17 cellular contexts compared by ENCODE assay signal in the genomic region with DNA sequence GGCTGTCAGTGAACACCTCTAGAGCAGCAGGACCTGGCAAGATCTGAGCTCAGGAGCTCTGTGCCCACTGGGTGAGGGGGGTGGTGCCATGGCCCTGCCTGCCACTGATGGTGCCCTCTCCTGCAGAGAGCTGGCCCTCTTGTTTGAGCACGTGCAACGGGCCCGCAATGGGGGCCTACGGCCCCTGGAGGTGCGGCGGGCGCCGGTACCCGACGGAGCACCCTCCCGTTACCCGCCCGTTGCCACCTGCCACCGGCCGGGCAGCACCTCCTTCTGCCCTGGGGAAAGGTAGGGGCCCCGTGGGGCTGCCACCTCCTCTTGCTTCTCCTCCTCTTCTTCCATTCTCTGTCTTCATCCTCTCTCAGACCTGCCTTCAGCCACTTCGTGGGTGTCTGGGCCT. TPM values are rescaled to one million over a fixed set of nuclear protein-coding genes. Genes with fewer than 3 reads are reported as not detected.
DNase-seq lines count a peak whose midpoint lies in the region; ATAC-seq, FAIRE-seq and TF ChIP-seq lines count a peak whose summit lies in the region.
"Had no signal": no experiment of that assay in that cellular context is flagged by ENCODE, and none has a peak within 500 bp of the region (broad histone marks: within the 10 kb centered on the region; RNA-seq: fewer than 3 reads in every experiment).

No MANE protein-coding gene starts in this region.

- H2BK5ac ChIP-seq in H1 (ENCODE audit: low read depth, low read length): no peak overlapping the region

- H3K27me3 Mint-ChIP-seq in nephron (ENCODE audit: low read depth) (peaks cover 9% of the 10 kb centered on the region), T-helper 17 cell (no peaks in the 10 kb centered on the region)

- H3K9me3 ChIP-seq in BLaER1 (no peaks in the 10 kb centered on the region), HUES64 (ENCODE audit: insufficient read depth, low read depth, low read length) (no peaks in the 10 kb centered on the region), H1 (ENCODE audit: insufficient read depth in 2 of 2, low read depth in 1 of 2, low read length in 1 of 2) (no peaks in the 10 kb centered on the region), T-helper 17 cell (ENCODE audit: control insufficient read depth, low read length, poor library complexity, severe bottlenecking) (no peaks in the 10 kb centered on the region)
- H3K9me3 ChIP-seq: BE2C had no signal

- H2AFZ ChIP-seq in H1 (ENCODE audit: low read length): no peak overlapping the region
- H2AFZ ChIP-seq: GM23338 had no signal

- no peak overlapping the region for H2BK20ac ChIP-seq in H1 (ENCODE audit: low read length)

- 0 out of 2 replicates have a peak overlapping the region, but pooled peaks have one; percentile 71 for H2BK12ac ChIP-seq in H1 (ENCODE audit: low read depth, low read length)

- H3K14ac ChIP-seq in H1 (ENCODE audit: insufficient read length): no peak overlapping the region

- no peak for TF ChIP-seq RAD21 in H1 (IDR thresholded peaks at IDR 0.05 in 1 of 2, conservative IDR thresholded peaks at IDR 0.05 in 1 of 2; ENCODE audit: low read depth in 2 of 2, low read length in 2 of 2)

- no peak for TF ChIP-seq POLR2A in H1 (IDR thresholded peaks at IDR 0.05; ENCODE audit: control extremely low read depth in 1 of 2, low read depth in 2 of 2, low read length in 2 of 2)

- ATAC-seq in T-helper 17 cell (no peak), HG02852 (IDR thresholded peaks at IDR 0.05; ENCODE audit: unreplicated experiment) (no peak)

- no peak for TF ChIP-seq EP300 in H1 (IDR thresholded peaks at IDR 0.05; ENCODE audit: borderline replicate concordance in 1 of 2, low read depth in 2 of 2, low read length in 2 of 2)

- H3K4me3 Mint-ChIP-seq in nephron (no peak overlapping the region), T-helper 17 cell (no peak overlapping the region)
- H3K4me3 Mint-ChIP-seq: GM23338, HFFc6 had no signal

- H3K36me3 ChIP-seq in BLaER1: no peaks in the 10 kb centered on the region; the same call in 1 of the 2 replicates
- H3K36me3 ChIP-seq in HUES64 (ENCODE audit: insufficient read depth, low read length): no peaks in the 10 kb centered on the region
- no peaks in the 10 kb centered on the region; a peak in 1 of 8 replicates for H3K36me3 ChIP-seq in H1 (ENCODE audit: control insufficient read depth in 2 of 4, insufficient read depth in 4 of 4, low read length in 3 of 4)
- H3K36me3 ChIP-seq: BE2C had no signal

- TF ChIP-seq CTCF in H1 (IDR thresholded peaks at IDR 0.05; ENCODE audit: control extremely low read depth in 1 of 3, insufficient read depth in 1 of 3, low read depth in 1 of 3, low read length in 3 of 3): no peak
- no peak for TF ChIP-seq CTCF in nephron (IDR thresholded peaks at IDR 0.05; ENCODE audit: unreplicated experiment in 3 of 3)

- no peaks in the 10 kb centered on the region for H3K79me1 ChIP-seq in H1 (ENCODE audit: low read depth, low read length)

- H3K9me3 Mint-ChIP-seq in nephron: no peaks in the 10 kb centered on the region
- H3K9me3 Mint-ChIP-seq: GM23338, HFFc6 had no signal

- H3K27ac Mint-ChIP-seq in nephron (peak overlapping the region in 2 of 3 experiments; percentile 81 to 96), T-helper 17 cell (no peak overlapping the region)
- H3K27ac Mint-ChIP-seq: HFFc6 had no signal

- peaks cover 15% of the 10 kb centered on the region for H3K4me1 Mint-ChIP-seq in nephron
- peaks cover 21% of the 10 kb centered on the region for H3K4me1 Mint-ChIP-seq in T-helper 17 cell

- peaks cover 62% of the 10 kb centered on the region for H3K4me1 ChIP-seq in BLaER1
- H3K4me1 ChIP-seq in HUES64 (ENCODE audit: insufficient read depth, low read length): peaks cover 20% of the 10 kb centered on the region
- peaks cover 10 to 23% (median 16%) of the 10 kb centered on the region in 4 experiments for H3K4me1 ChIP-seq in H1 (replicated peaks in 1 of 4; ENCODE audit: control insufficient read depth in 3 of 4, insufficient read depth in 4 of 4, low read length in 3 of 4)

- DNase-seq in H1 (ENCODE audit: low read depth in 1 of 2, low spot score in 2 of 2) (no peak), T-helper 17 cell (no peak), NCI-H446 (lab: John Stamatoyannopoulos, UW) (no peak)
- DNase-seq in activated CD8-positive, alpha-beta memory T cell treated with anti-CD3 and anti-CD28 coated beads for 24 hours: no peak
- DNase-seq: BE2C, DMS 273 treated with DMSO at 0.1 percent for 48 hours, NCI-H1417, NCI-H1930, NCI-H2171 treated with DMSO at 0.1 percent for 48 hours, NCI-H524, SIG-M5 had no signal

- H3K27me3 ChIP-seq in BLaER1: no peaks in the 10 kb centered on the region
- no peaks in the 10 kb centered on the region for H3K27me3 ChIP-seq in HUES64 (ENCODE audit: insufficient read depth, low read length)
- H3K27me3 ChIP-seq in H1 (replicated peaks in 1 of 4; ENCODE audit: control insufficient read depth in 3 of 4, extremely low read depth in 1 of 4, insufficient read depth in 3 of 4, low read length in 3 of 4): peaks cover 0 to 3% (median 0%) of the 10 kb centered on the region in 4 experiments; a peak in 1 of 7 replicates
- H3K27me3 ChIP-seq: BE2C had no signal

- H4K5ac ChIP-seq in H1 (ENCODE audit: insufficient read length, low read depth, low read length): no peak overlapping the region

- CTCF ChIA-PET in H1 (lab: Charles Lee; ENCODE audit: partially characterized antibody): interaction anchor here (0.8 to 5.7 kb wide), 4 partner anchors 8 to 129 kb away, joined by 3 to 36 read pairs (median 4); no protein-coding TSS in a partner anchor

- no peak overlapping the region for H4K8ac ChIP-seq in H1 (ENCODE audit: extremely low read depth, insufficient read depth, low read length)

- H3K27ac ChIP-seq in BLaER1 (peak overlapping the region; percentile 74; the same call in 1 of the 2 replicates), HUES64 (ENCODE audit: low read depth, low read length) (peak overlapping the region; percentile 79; the same call in 1 of the 2 replicates), H1 (ENCODE audit: low read depth, low read length) (no peak overlapping the region)

- H3K4ac ChIP-seq in H1 (replicated peaks; ENCODE audit: insufficient read length, low read depth, low read length): no peak overlapping the region

- H3K18ac ChIP-seq in H1 (ENCODE audit: extremely low read depth, low read length): no peak overlapping the region

- no peak overlapping the region for H2BK120ac ChIP-seq in H1 (replicated peaks; ENCODE audit: low read depth, low read length)

- no peak for FAIRE-seq in H1 (lab: Jason Lieb, UNC)

- no peak overlapping the region for H4K91ac ChIP-seq in H1 (replicated peaks; ENCODE audit: insufficient read length, low read length)

- no peak overlapping the region for H3K23ac ChIP-seq in H1 (ENCODE audit: insufficient read length)

- H3K4me3 ChIP-seq in BLaER1 (no peak overlapping the region), HUES64 (ENCODE audit: low read length) (no peak overlapping the region), H1 (ENCODE audit: extremely low read depth in 1 of 4, insufficient read depth in 2 of 4, low read depth in 3 of 4, low read length in 4 of 4) (no peak overlapping the region)
- H3K4me3 ChIP-seq: GM23338 had no signal

- peak overlapping the region; percentile 60; the same call in 1 of the 2 replicates for H3K9ac ChIP-seq in BLaER1
- H3K9ac ChIP-seq in HUES64 (ENCODE audit: low read depth, low read length): no peak overlapping the region
- no peak overlapping the region for H3K9ac ChIP-seq in H1 (replicated peaks in 1 of 4; ENCODE audit: extremely low read depth in 1 of 4, low read depth in 3 of 4, low read length in 3 of 4)

- no peak overlapping the region for H2BK15ac ChIP-seq in H1 (ENCODE audit: low read length)

- H3K56ac ChIP-seq in H1 (replicated peaks; ENCODE audit: insufficient read length, low read depth, low read length): no peak overlapping the region

- H3K4me2 ChIP-seq in BLaER1 (peak overlapping the region; percentile 78), H1 (ENCODE audit: insufficient read depth in 1 of 2, low read depth in 2 of 2, low read length in 2 of 2) (no peak overlapping the region)

- WGBS in HUES64: 93% methylated on average over 17 of the region's 17 CpGs
- WGBS in H1 (ENCODE audit: extremely low coverage in 1 of 2, insufficient coverage in 1 of 2, insufficient read length in 1 of 2, insufficient replicate concordance in 2 of 2, low coverage in 1 of 2, low lambda C conversion rate in 2 of 2, missing lambda C conversion rate in 1 of 2), 2 experiments: 97% methylated on average over 16 of the region's 17 CpGs; no CpG with 5 or more reads in 1 of the 2 experiments

- POLR2A ChIA-PET in H1 (lab: Charles Lee; ENCODE audit: partially characterized antibody): interaction anchor here (1.0 to 2.5 kb wide), 4 partner anchors 8 to 193 kb away, joined by 3 to 7 read pairs (median 3); a partner anchor contains a TSS

- H4K20me1 ChIP-seq in BLaER1 (no peaks in the 10 kb centered on the region), H1 (replicated peaks in 1 of 2; ENCODE audit: control insufficient read depth in 1 of 2, insufficient read depth in 2 of 2, low read length in 2 of 2) (no peaks in the 10 kb centered on the region)

- H3K36me3 Mint-ChIP-seq in nephron (ENCODE audit: low read depth) (no peaks in the 10 kb centered on the region), T-helper 17 cell (ENCODE audit: low read depth) (no peaks in the 10 kb centered on the region)

- peak overlapping the region; percentile 89; the same call in 1 of the 2 replicates for H2AK5ac ChIP-seq in H1 (ENCODE audit: low read depth, low read length)

- no peaks in the 10 kb centered on the region for H3K23me2 ChIP-seq in H1 (ENCODE audit: low read depth, low read length)

- no peaks in the 10 kb centered on the region for H3K79me2 ChIP-seq in H1 (ENCODE audit: control insufficient read depth in 1 of 2, insufficient read depth in 2 of 2, low read length in 2 of 2)

RNA-seq across cellular contexts. Expression of a gene that starts 38.2 kb away (rescaled TPM):
- 6.2 TPM for polyA plus RNA-seq in HUES64 (2013, experiment 1 of 2)
- polyA plus RNA-seq in HUES64 (2013, experiment 2 of 2): 9.4 TPM
- total RNA-seq in H1 (2021; fragmentation: NEBNext Ultra II Directional; extraction: Animal tissue kit (Norgen Biotek cat#: 25700)): 16.0 and 16.3 TPM in 2 replicates
- polyA plus RNA-seq in H1 (2011; rRNA removed): 5.4 and 11.1 TPM in 2 replicates
- 4.6 TPM for polyA plus RNA-seq in H1 (2011; cell fraction: cytosol; rRNA removed)
- 8.9 TPM for polyA plus RNA-seq in H1 (2011; cell fraction: nucleus; rRNA removed)
- polyA plus RNA-seq in H1 (2012, experiment 1 of 2): 5.5 to 10.2 TPM (median 9.5 TPM) in 4 replicates
- polyA plus RNA-seq in H1 (2012, experiment 2 of 2): 3.8 TPM
- polyA plus RNA-seq in H1 (2013, experiment 1 of 2): 15.6 TPM
- 16.1 TPM for polyA plus RNA-seq in H1 (2013, experiment 2 of 2)
- polyA minus RNA-seq in H1 (2011; rRNA and poly(A)+ RNA removed): 0.22 and 0.63 TPM in 2 replicates
- 5.8 TPM for polyA minus RNA-seq in H1 (2011; cell fraction: cytosol; rRNA and poly(A)+ RNA removed)
- polyA minus RNA-seq in H1 (2011; cell fraction: nucleus; rRNA and poly(A)+ RNA removed): 12.1 TPM
- 10 to 100 TPM; 17.2 to 23.6 TPM for total RNA-seq in T-helper 17 cell

RNA-seq across cellular contexts. Expression of a gene that starts 40.4 kb away (rescaled TPM):
- polyA plus RNA-seq in HUES64 (2013, experiment 1 of 2): 0.90 TPM
- polyA plus RNA-seq in HUES64 (2013, experiment 2 of 2): 1.2 TPM
- 3.5 and 3.9 TPM in 2 replicates for total RNA-seq in H1 (2021; fragmentation: NEBNext Ultra II Directional; extraction: Animal tissue kit (Norgen Biotek cat#: 25700))
- 2.2 and 4.0 TPM in 2 replicates for polyA plus RNA-seq in H1 (2011; rRNA removed)
- polyA plus RNA-seq in H1 (2011; cell fraction: cytosol; rRNA removed): 1.9 TPM
- polyA plus RNA-seq in H1 (2011; cell fraction: nucleus; rRNA removed): 7.6 TPM
- 3.0 to 5.7 TPM (median 4.7 TPM) in 4 replicates for polyA plus RNA-seq in H1 (2012, experiment 1 of 2)
- 3.1 TPM for polyA plus RNA-seq in H1 (2012, experiment 2 of 2)
- polyA plus RNA-seq in H1 (2013, experiment 1 of 2): 2.7 TPM
- 2.5 TPM for polyA plus RNA-seq in H1 (2013, experiment 2 of 2)
- polyA minus RNA-seq in H1 (2011; rRNA and poly(A)+ RNA removed): 1.2 and 1.3 TPM in 2 replicates
- polyA minus RNA-seq in H1 (2011; cell fraction: cytosol; rRNA and poly(A)+ RNA removed): 2.1 TPM
- 2.5 TPM for polyA minus RNA-seq in H1 (2011; cell fraction: nucleus; rRNA and poly(A)+ RNA removed)
- under 1 TPM; 0.17 to 0.86 TPM for total RNA-seq in T-helper 17 cell
